In the genomic region with DNA sequence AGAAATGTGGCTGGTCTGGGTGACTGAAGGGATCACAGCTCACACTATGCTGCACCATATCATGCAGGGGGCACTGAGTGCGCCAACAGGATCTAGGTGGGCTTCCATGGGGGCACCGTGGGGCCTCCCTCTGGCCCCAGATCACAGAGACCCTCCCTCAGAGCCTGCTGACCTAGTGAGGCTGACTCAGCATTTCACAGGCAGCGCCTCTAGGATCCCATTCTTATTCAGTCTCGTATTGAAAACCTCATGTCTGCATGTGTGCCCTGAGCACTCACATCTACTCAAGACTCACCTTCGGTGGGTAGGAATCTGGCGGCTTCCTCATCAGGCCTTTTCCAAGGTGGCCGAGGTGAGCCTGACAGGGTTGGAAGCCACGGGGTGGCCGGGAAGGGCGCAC, we compare ENCODE assay signal across 1 cellular context.
TF ChIP-seq lines count a peak whose summit lies in the region.

No MANE protein-coding gene starts in this region.

TF ChIP-seq in HepG2, 621 proteins besides CTCF, POLR2A, EP300 and RAD21:
- TF ChIP-seq MAFF (IDR thresholded peaks at IDR 0.05; ENCODE audit: low read depth, low read length) (peak; percentile 66), ZKSCAN1 (IDR thresholded peaks at IDR 0.05; ENCODE audit: low read length) (no peak), MAFK (conservative IDR thresholded peaks at IDR 0.05 in 1 of 2, IDR thresholded peaks at IDR 0.05 in 1 of 2; ENCODE audit: low read length in 2 of 2) (peak; percentile 66 to 85)
- TF ChIP-seq, protein P1, sequence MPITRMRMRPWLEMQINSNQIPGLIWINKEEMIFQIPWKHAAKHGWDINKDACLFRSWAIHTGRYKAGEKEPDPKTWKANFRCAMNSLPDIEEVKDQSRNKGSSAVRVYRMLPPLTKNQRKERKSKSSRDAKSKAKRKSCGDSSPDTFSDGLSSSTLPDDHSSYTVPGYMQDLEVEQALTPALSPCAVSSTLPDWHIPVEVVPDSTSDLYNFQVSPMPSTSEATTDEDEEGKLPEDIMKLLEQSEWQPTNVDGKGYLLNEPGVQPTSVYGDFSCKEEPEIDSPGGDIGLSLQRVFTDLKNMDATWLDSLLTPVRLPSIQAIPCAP (CRISPR knock-in tag; IDR thresholded peaks at IDR 0.05; ENCODE audit: low read depth) = no peak
- TF ChIP-seq, protein P2, sequence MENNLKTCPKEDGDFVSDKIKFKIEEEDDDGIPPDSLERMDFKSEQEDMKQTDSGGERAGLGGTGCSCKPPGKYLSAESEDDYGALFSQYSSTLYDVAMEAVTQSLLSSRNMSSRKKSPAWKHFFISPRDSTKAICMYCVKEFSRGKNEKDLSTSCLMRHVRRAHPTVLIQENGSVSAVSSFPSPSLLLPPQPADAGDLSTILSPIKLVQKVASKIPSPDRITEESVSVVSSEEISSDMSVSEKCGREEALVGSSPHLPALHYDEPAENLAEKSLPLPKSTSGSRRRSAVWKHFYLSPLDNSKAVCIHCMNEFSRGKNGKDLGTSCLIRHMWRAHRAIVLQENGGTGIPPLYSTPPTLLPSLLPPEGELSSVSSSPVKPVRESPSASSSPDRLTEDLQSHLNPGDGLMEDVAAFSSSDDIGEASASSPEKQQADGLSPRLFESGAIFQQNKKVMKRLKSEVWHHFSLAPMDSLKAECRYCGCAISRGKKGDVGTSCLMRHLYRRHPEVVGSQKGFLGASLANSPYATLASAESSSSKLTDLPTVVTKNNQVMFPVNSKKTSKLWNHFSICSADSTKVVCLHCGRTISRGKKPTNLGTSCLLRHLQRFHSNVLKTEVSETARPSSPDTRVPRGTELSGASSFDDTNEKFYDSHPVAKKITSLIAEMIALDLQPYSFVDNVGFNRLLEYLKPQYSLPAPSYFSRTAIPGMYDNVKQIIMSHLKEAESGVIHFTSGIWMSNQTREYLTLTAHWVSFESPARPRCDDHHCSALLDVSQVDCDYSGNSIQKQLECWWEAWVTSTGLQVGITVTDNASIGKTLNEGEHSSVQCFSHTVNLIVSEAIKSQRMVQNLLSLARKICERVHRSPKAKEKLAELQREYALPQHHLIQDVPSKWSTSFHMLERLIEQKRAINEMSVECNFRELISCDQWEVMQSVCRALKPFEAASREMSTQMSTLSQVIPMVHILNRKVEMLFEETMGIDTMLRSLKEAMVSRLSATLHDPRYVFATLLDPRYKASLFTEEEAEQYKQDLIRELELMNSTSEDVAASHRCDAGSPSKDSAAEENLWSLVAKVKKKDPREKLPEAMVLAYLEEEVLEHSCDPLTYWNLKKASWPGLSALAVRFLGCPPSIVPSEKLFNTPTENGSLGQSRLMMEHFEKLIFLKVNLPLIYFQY (CRISPR knock-in tag; IDR thresholded peaks at IDR 0.05; ENCODE audit: borderline replicate concordance) = no peak
